Comparison of ENCODE assay signal across 8 cellular contexts in genomic region chr4:56907489-56908205, GRCh38. TPM values are rescaled to one million over a fixed set of nuclear protein-coding genes. Genes with fewer than 3 reads are reported as not detected.
DNase-seq lines count a peak whose midpoint lies in the region; ATAC-seq, FAIRE-seq and TF ChIP-seq lines count a peak whose summit lies in the region.

A gene with protein sequence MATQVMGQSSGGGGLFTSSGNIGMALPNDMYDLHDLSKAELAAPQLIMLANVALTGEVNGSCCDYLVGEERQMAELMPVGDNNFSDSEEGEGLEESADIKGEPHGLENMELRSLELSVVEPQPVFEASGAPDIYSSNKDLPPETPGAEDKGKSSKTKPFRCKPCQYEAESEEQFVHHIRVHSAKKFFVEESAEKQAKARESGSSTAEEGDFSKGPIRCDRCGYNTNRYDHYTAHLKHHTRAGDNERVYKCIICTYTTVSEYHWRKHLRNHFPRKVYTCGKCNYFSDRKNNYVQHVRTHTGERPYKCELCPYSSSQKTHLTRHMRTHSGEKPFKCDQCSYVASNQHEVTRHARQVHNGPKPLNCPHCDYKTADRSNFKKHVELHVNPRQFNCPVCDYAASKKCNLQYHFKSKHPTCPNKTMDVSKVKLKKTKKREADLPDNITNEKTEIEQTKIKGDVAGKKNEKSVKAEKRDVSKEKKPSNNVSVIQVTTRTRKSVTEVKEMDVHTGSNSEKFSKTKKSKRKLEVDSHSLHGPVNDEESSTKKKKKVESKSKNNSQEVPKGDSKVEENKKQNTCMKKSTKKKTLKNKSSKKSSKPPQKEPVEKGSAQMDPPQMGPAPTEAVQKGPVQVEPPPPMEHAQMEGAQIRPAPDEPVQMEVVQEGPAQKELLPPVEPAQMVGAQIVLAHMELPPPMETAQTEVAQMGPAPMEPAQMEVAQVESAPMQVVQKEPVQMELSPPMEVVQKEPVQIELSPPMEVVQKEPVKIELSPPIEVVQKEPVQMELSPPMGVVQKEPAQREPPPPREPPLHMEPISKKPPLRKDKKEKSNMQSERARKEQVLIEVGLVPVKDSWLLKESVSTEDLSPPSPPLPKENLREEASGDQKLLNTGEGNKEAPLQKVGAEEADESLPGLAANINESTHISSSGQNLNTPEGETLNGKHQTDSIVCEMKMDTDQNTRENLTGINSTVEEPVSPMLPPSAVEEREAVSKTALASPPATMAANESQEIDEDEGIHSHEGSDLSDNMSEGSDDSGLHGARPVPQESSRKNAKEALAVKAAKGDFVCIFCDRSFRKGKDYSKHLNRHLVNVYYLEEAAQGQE (plus strand): TSS chr4:56907900. CDS start chr4:56910639, 2,739 bp downstream.

- H3K4me2 ChIP-seq in DOHH2 (ENCODE audit: low read length) (peak within 1 kb of the TSS; percentile 81), SU-DHL-6 (ENCODE audit: low read depth, low read length, poor library complexity, severe bottlenecking) (peak within 1 kb of the TSS; percentile 99)

- peak within 1 kb of the TSS; percentile 93 for H3K4me3 ChIP-seq in DOHH2 (ENCODE audit: low read length)
- peak within 1 kb of the TSS; percentile 83 for H3K4me3 ChIP-seq in HUES6 (ENCODE audit: low read depth, low read length)
- H3K4me3 ChIP-seq in SU-DHL-6 (ENCODE audit: insufficient read depth, low read length, poor library complexity, severe bottlenecking): peak within 1 kb of the TSS; percentile 88
- H3K4me3 ChIP-seq in pancreas: peak within 1 kb of the TSS; percentile 83 to 100 (median 96)
- H3K4me3 ChIP-seq in thoracic aorta: peak within 1 kb of the TSS; percentile 86

- H2AFZ ChIP-seq in SU-DHL-6 (ENCODE audit: low read depth, low read length, severe bottlenecking): peak within 1 kb of the TSS; percentile 87

- ATAC-seq in GM21423 (IDR thresholded peaks at IDR 0.05; ENCODE audit: unreplicated experiment) (peak; percentile 55), Right ventricle myocardium inferior (peak; percentile 83), pancreas (peak; percentile 81 to 89 (median 82)), thoracic aorta (ENCODE audit: insufficient number of reproducible peaks, low FRiP score, low read depth) (peak; percentile 86)

- H3K27me3 ChIP-seq in DOHH2 (ENCODE audit: control insufficient read depth, low read length): peaks cover 6% of the 10 kb centered on the region; the same call in 1 of the 2 replicates
- peaks cover 8% of the 10 kb centered on the region; the same call in 1 of the 2 replicates for H3K27me3 ChIP-seq in HUES6 (ENCODE audit: control insufficient read depth, insufficient read depth, low read length)
- H3K27me3 ChIP-seq in SU-DHL-6 (ENCODE audit: low read length): no peaks in the 10 kb centered on the region
- no peaks in the 10 kb centered on the region for H3K27me3 ChIP-seq in pancreas
- H3K27me3 ChIP-seq in thoracic aorta (replicated peaks; ENCODE audit: insufficient read depth): no peaks in the 10 kb centered on the region

- H3K79me2 ChIP-seq in DOHH2 (ENCODE audit: control insufficient read depth, low read length) (peaks cover 41% of the 10 kb centered on the region), SU-DHL-6 (ENCODE audit: insufficient read depth, low read length) (peaks cover 38% of the 10 kb centered on the region)

- H3K4me1 ChIP-seq in DOHH2 (ENCODE audit: control insufficient read depth, low read length) (peaks cover 43% of the 10 kb centered on the region), HUES6 (ENCODE audit: control insufficient read depth, insufficient read depth, low read length) (peaks cover 41% of the 10 kb centered on the region), pancreas (peaks cover 0 to 20% (median 16%) of the 10 kb centered on the region in 3 donors), thoracic aorta (ENCODE audit: control insufficient read depth in 1 of 2, low read depth in 2 of 2) (peaks cover 17 to 37% of the 10 kb centered on the region in 2 donors)

- H3K9me3 Mint-ChIP-seq in activated naive CD8-positive, alpha-beta T cell treated with anti-CD3 and anti-CD28 coated beads for 36 hours: no peaks in the 10 kb centered on the region

- H3K36me3 ChIP-seq in DOHH2 (ENCODE audit: control insufficient read depth, low read length): peaks cover 30% of the 10 kb centered on the region
- H3K36me3 ChIP-seq in HUES6 (ENCODE audit: control insufficient read depth, insufficient read depth, low read length): peaks cover 16% of the 10 kb centered on the region
- no peaks in the 10 kb centered on the region for H3K36me3 ChIP-seq in SU-DHL-6 (ENCODE audit: low read length)
- no peaks in the 10 kb centered on the region for H3K36me3 ChIP-seq in pancreas
- H3K36me3 ChIP-seq in thoracic aorta: no peaks in the 10 kb centered on the region

- H4K20me1 ChIP-seq in DOHH2 (ENCODE audit: control insufficient read depth, insufficient read depth, low read depth, low read length) (peaks cover 6% of the 10 kb centered on the region; the same call in 1 of the 2 replicates), SU-DHL-6 (ENCODE audit: low read depth, low read length) (no peaks in the 10 kb centered on the region)

- H3K9me2 ChIP-seq in DOHH2 (replicated peaks; ENCODE audit: control insufficient read depth, low read length) (no peaks in the 10 kb centered on the region), SU-DHL-6 (replicated peaks; ENCODE audit: insufficient read depth, low read length) (no peaks in the 10 kb centered on the region)

- DNase-seq in activated naive CD8-positive, alpha-beta T cell treated with anti-CD3 and anti-CD28 coated beads for 36 hours: peak; percentile 85
- DNase-seq in Right ventricle myocardium inferior (ENCODE audit: missing footprints) (peak; percentile 91), pancreas (peak; percentile 73 to 94 (median 84)), thoracic aorta (ENCODE audit: low spot score) (peak; percentile 13)

- H3K4me3 Mint-ChIP-seq in activated naive CD8-positive, alpha-beta T cell treated with anti-CD3 and anti-CD28 coated beads for 36 hours: peak within 1 kb of the TSS; percentile 79

- intact Hi-C loops in Right ventricle myocardium inferior (cut with DNase I) (loop anchor here (1.0 to 10.0 kb wide), 3 partner anchors 70 to 473 kb away; partner anchors contain the start of genes NOA1, PAICS and PPAT), pancreas (cut with DNase I) (no loop called here)

- H3K27ac ChIP-seq in DOHH2 (ENCODE audit: low read depth, low read length): peak within 1 kb of the TSS; percentile 82
- peak within 1 kb of the TSS; percentile 94 for H3K27ac ChIP-seq in HUES6 (ENCODE audit: low read depth, low read length)
- H3K27ac ChIP-seq in SU-DHL-6 (ENCODE audit: low read depth, low read length): peak within 1 kb of the TSS; percentile 89
- H3K27ac ChIP-seq in pancreas: peak within 1 kb of the TSS; percentile 85 to 94 (median 91)
- H3K27ac ChIP-seq in thoracic aorta: peak within 1 kb of the TSS; percentile 86 to 89

- H3K4me1 Mint-ChIP-seq in activated naive CD8-positive, alpha-beta T cell treated with anti-CD3 and anti-CD28 coated beads for 36 hours: peaks cover 34% of the 10 kb centered on the region

- H3K9me3 ChIP-seq in DOHH2 (ENCODE audit: control insufficient read depth, insufficient read depth, low read length) (no peaks in the 10 kb centered on the region), HUES6 (ENCODE audit: control insufficient read depth, insufficient read depth, low read depth, low read length) (no peaks in the 10 kb centered on the region), SU-DHL-6 (ENCODE audit: insufficient read depth, low read length) (no peaks in the 10 kb centered on the region), pancreas (no peaks in the 10 kb centered on the region), thoracic aorta (no peaks in the 10 kb centered on the region)

- 0% methylated on average over 33 to 74 of the region's 74 CpGs for WGBS in pancreas, 2 donors

- H3F3A ChIP-seq in DOHH2 (ENCODE audit: control insufficient read depth, insufficient read depth): peaks cover 9% of the 10 kb centered on the region
- peaks cover 12% of the 10 kb centered on the region; the same call in 1 of the 2 replicates for H3F3A ChIP-seq in SU-DHL-6 (ENCODE audit: insufficient read depth)

- H3K36me3 Mint-ChIP-seq in activated naive CD8-positive, alpha-beta T cell treated with anti-CD3 and anti-CD28 coated beads for 36 hours: peaks cover 20% of the 10 kb centered on the region

- no peak for TF ChIP-seq CTCF in DOHH2 (IDR thresholded peaks at IDR 0.05; ENCODE audit: low read depth, low read length, poor library complexity, severe bottlenecking)
- TF ChIP-seq CTCF in SU-DHL-6 (IDR thresholded peaks at IDR 0.05; ENCODE audit: insufficient read depth, low read length, poor library complexity, severe bottlenecking): no peak
- TF ChIP-seq CTCF in pancreas (IDR thresholded peaks at IDR 0.05): no peak
- no peak for TF ChIP-seq CTCF in thoracic aorta (IDR thresholded peaks at IDR 0.05)

- H3K9ac ChIP-seq in HUES6 (ENCODE audit: low read length) (peak within 1 kb of the TSS; percentile 99), SU-DHL-6 (ENCODE audit: low read length) (peak within 1 kb of the TSS; percentile 88)

- H3K27me3 Mint-ChIP-seq in activated naive CD8-positive, alpha-beta T cell treated with anti-CD3 and anti-CD28 coated beads for 36 hours: no peaks in the 10 kb centered on the region

- FAIRE-seq in pancreas (lab: Jason Lieb, UNC): no peak

- peak within 1 kb of the TSS; percentile 73 for H3K27ac Mint-ChIP-seq in activated naive CD8-positive, alpha-beta T cell treated with anti-CD3 and anti-CD28 coated beads for 36 hours

RNA-seq across cellular contexts. Expression of the gene that starts here (rescaled TPM):
- 10 to 100 TPM; 35.3 to 35.6 TPM for total RNA-seq in activated naive CD8-positive, alpha-beta T cell treated with anti-CD3 and anti-CD28 coated beads for 36 hours
- 25.0 TPM for total RNA-seq in Right ventricle myocardium inferior
- 10 to 100 TPM; 12.5 to 28.9 (median 16.0) TPM for total RNA-seq in pancreas
- polyA plus RNA-seq in pancreas: 1 to 10 TPM; 2.7 to 2.8 TPM
- total RNA-seq in thoracic aorta: 10 to 100 TPM; 32.5 to 38.6 TPM

Comparison
In these comparisons a context has a peak if more than half of its experiments do, and no peak if none do; other contexts are left out.
1. Peak in every context shown above with its lines: DNase-seq, ATAC-seq, H3K4me3 ChIP-seq and H3K27ac ChIP-seq.
2. DNase-seq: peak in every context shown above with its lines; median percentile 91 in Right ventricle myocardium inferior; 85 in activated naive CD8-positive, alpha-beta T cell treated with anti-CD3 and anti-CD28 coated beads for 36 hours; 84 in pancreas; 13 in thoracic aorta.